13 cellular contexts compared by ENCODE assay signal in the genomic region with DNA sequence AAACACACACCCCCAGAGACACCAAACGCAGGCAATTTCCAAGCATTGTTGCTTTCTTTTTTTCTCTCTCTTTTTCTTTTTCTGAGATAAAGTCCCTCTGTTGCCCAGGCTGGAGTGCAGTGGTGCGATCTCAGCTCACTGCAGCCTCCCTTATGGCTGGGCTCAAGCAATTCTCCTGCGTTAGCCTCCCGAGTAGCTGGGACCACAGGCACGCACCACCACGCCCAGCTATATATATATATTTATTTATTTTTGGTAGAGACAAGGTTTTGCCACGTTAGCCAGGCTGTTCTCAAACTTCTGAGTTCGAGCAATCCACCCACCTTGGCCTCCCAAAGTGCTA. TPM values are rescaled to one million over a fixed set of nuclear protein-coding genes. Genes with fewer than 3 reads are reported as not detected.
A peak's percentile ranks its signal among the peaks of the same experiment; 100 is the strongest.
DNase-seq lines count a peak whose midpoint lies in the region; ATAC-seq and TF ChIP-seq lines count a peak whose summit lies in the region.
"Had no signal": no experiment of that assay in that cellular context is flagged by ENCODE, and none has a peak within 500 bp of the region (broad histone marks: within the 10 kb centered on the region; RNA-seq: fewer than 3 reads in every experiment).

No MANE protein-coding gene starts in this region.

- H3K9me3 ChIP-seq in muscle layer of colon (ENCODE audit: low read length), result no peaks in the 10 kb centered on the region
- H3K9me3 ChIP-seq in thoracic aorta, result no peaks in the 10 kb centered on the region
- H3K9me3 ChIP-seq in left lung, result no peaks in the 10 kb centered on the region
- H3K9me3 ChIP-seq: adrenal gland had no signal

- H3K4me1 ChIP-seq in KMS-11 (ENCODE audit: low read depth, poor library complexity, severe bottlenecking) (no peaks in the 10 kb centered on the region), muscle layer of colon (ENCODE audit: insufficient read depth, low read length) (peaks cover 25% of the 10 kb centered on the region), thoracic aorta (ENCODE audit: control insufficient read depth in 1 of 2, low read depth in 2 of 2) (peaks cover 11 to 23% of the 10 kb centered on the region in 2 donors), left lung (peaks cover 0 to 22% of the 10 kb centered on the region in 2 donors)
- H3K4me1 ChIP-seq: adrenal gland had no signal

- no peak overlapping the region for H3K4me3 ChIP-seq in KMS-11 (IDR thresholded peaks at IDR 0.05; ENCODE audit: insufficient read depth, low read depth, low read length)
- peak overlapping the region in 1 of 2 donors; percentile 5 for H3K4me3 ChIP-seq in muscle layer of colon (ENCODE audit: low read depth in 1 of 2, low read length in 2 of 2)
- H3K4me3 ChIP-seq in thoracic aorta, result peak overlapping the region; percentile 41
- H3K4me3 ChIP-seq in left lung, result no peak overlapping the region
- H3K4me3 ChIP-seq: adrenal gland had no signal

- H3K4me2 ChIP-seq in KMS-11, result no peak overlapping the region

- H3K27me3 ChIP-seq in KMS-11 (ENCODE audit: insufficient read depth, low read depth) (no peaks in the 10 kb centered on the region), muscle layer of colon (ENCODE audit: control insufficient read depth in 1 of 2, insufficient read depth in 2 of 2, low read length in 2 of 2) (no peaks in the 10 kb centered on the region), thoracic aorta (replicated peaks; ENCODE audit: insufficient read depth) (no peaks in the 10 kb centered on the region), left lung (no peaks in the 10 kb centered on the region)
- H3K27me3 ChIP-seq: adrenal gland had no signal

- H3K9ac ChIP-seq in KMS-11 (no peak overlapping the region), muscle layer of colon (ENCODE audit: low read length) (no peak overlapping the region)

- no peaks in the 10 kb centered on the region for H3K36me3 ChIP-seq in KMS-11 (ENCODE audit: insufficient read depth)
- H3K36me3 ChIP-seq in muscle layer of colon (ENCODE audit: insufficient read depth, low read length), result no peaks in the 10 kb centered on the region
- no peaks in the 10 kb centered on the region for H3K36me3 ChIP-seq in thoracic aorta
- H3K36me3 ChIP-seq in left lung, result no peaks in the 10 kb centered on the region
- H3K36me3 ChIP-seq: adrenal gland had no signal

- H3K36me3 Mint-ChIP-seq in brain, result no peaks in the 10 kb centered on the region
- H3K36me3 Mint-ChIP-seq: naive B cell had no signal

- peaks cover 4% of the 10 kb centered on the region for H3K27me3 Mint-ChIP-seq in brain
- H3K27me3 Mint-ChIP-seq: naive B cell; stimulated activated naive CD8-positive, alpha-beta T cell treated with anti-CD3 and anti-CD28 coated beads, Interleukin-15, Interleukin-2, amounts not matched to agents 100 ng/mL and 50 ng/mL, for 24 hours had no signal

- no peak for ATAC-seq in thoracic aorta (ENCODE audit: insufficient number of reproducible peaks, low FRiP score, low read depth)
- no peak for ATAC-seq in left colon
- no peak for ATAC-seq in GM19395 (IDR thresholded peaks at IDR 0.05; ENCODE audit: unreplicated experiment)
- ATAC-seq in GM21737 (IDR thresholded peaks at IDR 0.05; ENCODE audit: unreplicated experiment), result no peak
- no peak for ATAC-seq in left lung

- H3K4me1 Mint-ChIP-seq in brain, result peaks cover 20% of the 10 kb centered on the region

- no peaks in the 10 kb centered on the region for H3K9me3 Mint-ChIP-seq in brain
- H3K9me3 Mint-ChIP-seq: naive B cell; stimulated activated naive CD8-positive, alpha-beta T cell treated with anti-CD3 and anti-CD28 coated beads, Interleukin-15, Interleukin-2, amounts not matched to agents 100 ng/mL and 50 ng/mL, for 24 hours had no signal

- TF ChIP-seq CTCF in KMS-11 (conservative IDR thresholded peaks at IDR 0.05; ENCODE audit: low read depth, low read length) (no peak), brain (conservative IDR thresholded peaks at IDR 0.05) (no peak), thoracic aorta (IDR thresholded peaks at IDR 0.05) (no peak), left lung (IDR thresholded peaks at IDR 0.05) (no peak)

- intact Hi-C loops in left colon (cut with DNase I, micrococcal nuclease) (no loop called here), left lung (cut with DNase I) (no loop called here)

- no peak overlapping the region for H3K4me3 Mint-ChIP-seq in brain
- H3K4me3 Mint-ChIP-seq: naive B cell; stimulated activated naive CD8-positive, alpha-beta T cell treated with anti-CD3 and anti-CD28 coated beads, Interleukin-15, Interleukin-2, amounts not matched to agents 100 ng/mL and 50 ng/mL, for 24 hours had no signal

- H3K79me2 ChIP-seq in KMS-11 (ENCODE audit: insufficient read depth, low read depth), result no peaks in the 10 kb centered on the region

- no peaks in the 10 kb centered on the region for H4K20me1 ChIP-seq in KMS-11 (ENCODE audit: insufficient read depth)

- DNase-seq in thoracic aorta (ENCODE audit: low spot score) (no peak), left colon (no peak), left lung (no peak)
- DNase-seq: adrenal gland; effector CD8-positive, alpha-beta T cell; naive B cell; NCI-H2081 treated with DMSO at 0.1 percent for 48 hours had no signal

- no peak overlapping the region for H3K27ac ChIP-seq in KMS-11
- peak overlapping the region; percentile 79 for H3K27ac ChIP-seq in muscle layer of colon (ENCODE audit: low read depth, low read length)
- H3K27ac ChIP-seq in thoracic aorta, result peak overlapping the region in 1 of 2 donors; percentile 24
- H3K27ac ChIP-seq in left lung, result peak overlapping the region in 1 of 2 donors; percentile 63
- H3K27ac ChIP-seq: adrenal gland had no signal

- H2AFZ ChIP-seq in KMS-11 (ENCODE audit: low read depth), result peak overlapping the region; percentile 38; the same call in 1 of the 2 replicates

- peak overlapping the region in 3 of 5 experiments; percentile 38 to 81 (median 66) for H3K27ac Mint-ChIP-seq in brain
- H3K27ac Mint-ChIP-seq: naive B cell; stimulated activated naive CD8-positive, alpha-beta T cell treated with anti-CD3 and anti-CD28 coated beads, Interleukin-15, Interleukin-2, amounts not matched to agents 100 ng/mL and 50 ng/mL, for 24 hours had no signal

RNA-seq across cellular contexts. Expression of gene SRSF3, which starts 14.0 kb away (rescaled TPM):
- 187 TPM for polyA plus RNA-seq in brain (ENCODE audit: insufficient read depth, low read depth, low replicate concordance)
- total RNA-seq in thoracic aorta (100 to 1,000 TPM in 1 of 2 donors, 10 to 100 TPM in 1; 88.5 to 120 TPM), left colon (100 to 1,000 TPM; 178 to 242 TPM), left lung (100 to 1,000 TPM; 173 to 253 TPM)

RNA-seq across cellular contexts. Expression of gene STK38, which starts 32.9 kb away (rescaled TPM):
- 39.2 TPM for polyA plus RNA-seq in brain (ENCODE audit: insufficient read depth, low read depth, low replicate concordance)
- total RNA-seq in thoracic aorta (10 to 100 TPM; 23.1 to 23.2 TPM), left colon (10 to 100 TPM; 66.0 to 76.6 TPM), left lung (10 to 100 TPM; 40.2 to 41.0 TPM)
